8 cellular contexts compared by ENCODE assay signal in the genomic region with DNA sequence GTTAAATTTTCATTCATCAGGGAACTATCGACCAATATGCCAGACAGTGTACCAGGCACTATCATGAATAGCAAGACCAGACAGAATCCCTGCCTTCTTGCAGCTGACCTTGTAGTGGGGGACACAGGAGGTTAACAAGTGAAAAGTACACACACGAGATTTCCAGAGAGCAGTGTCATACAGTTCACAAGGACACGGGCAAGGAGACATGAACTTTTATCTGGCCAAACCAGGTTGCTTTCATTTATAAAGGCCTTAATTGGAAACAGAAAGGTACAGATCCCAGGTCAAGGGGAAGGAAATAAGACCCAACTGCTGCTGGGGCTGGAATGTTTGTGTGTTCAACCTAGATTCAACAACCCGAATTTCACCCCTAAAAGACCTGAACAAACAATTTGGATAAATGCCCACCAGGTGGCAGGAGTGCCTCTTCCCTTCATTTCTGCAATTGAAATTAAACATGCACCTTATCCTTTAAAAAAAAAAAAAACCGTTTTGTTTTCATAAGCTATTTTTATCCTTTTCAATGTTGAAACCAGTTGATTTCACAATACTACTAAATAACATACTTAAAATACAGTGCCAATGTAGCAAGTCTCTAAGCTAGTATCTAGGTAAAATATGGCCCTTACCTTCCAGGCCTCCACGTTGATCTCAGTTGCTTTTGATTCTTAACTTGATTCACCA.
DNase-seq lines count a peak whose midpoint lies in the region; ATAC-seq, FAIRE-seq and TF ChIP-seq lines count a peak whose summit lies in the region.

No MANE protein-coding gene starts in this region.

- ATAC-seq in HG03097 (IDR thresholded peaks at IDR 0.05; ENCODE audit: low FRiP score, unreplicated experiment) (no peak), HG03045 (IDR thresholded peaks at IDR 0.05; ENCODE audit: unreplicated experiment) (no peak)

- TF ChIP-seq CTCF in fibroblast of mammary gland (conservative IDR thresholded peaks at IDR 0.05; ENCODE audit: control insufficient read depth, insufficient read depth, low read depth, low read length) = peak; percentile 49

- DNase-seq in AML-193 (lab: John Stamatoyannopoulos, UW) (peak; percentile 32 to 48), GM19239 (ENCODE audit: insufficient read length, low spot score) (peak; percentile 50), NCI-H510A treated with DMSO at 0.1 percent for 48 hours (lab: John Stamatoyannopoulos, UW) (peak; percentile 28), fibroblast of mammary gland (ENCODE audit: low read depth) (peak; percentile 77), non-pigmented ciliary epithelial cell (ENCODE audit: low read depth) (peak; percentile 28)
- DNase-seq in activated CD8-positive, alpha-beta memory T cell treated with anti-CD3 and anti-CD28 coated beads, Interleukin-2, amount 50 U/mL, for 24 hours (ENCODE audit: extremely low read depth) = peak; percentile 14

- H3K4me3 ChIP-seq in fibroblast of mammary gland (ENCODE audit: control insufficient read depth, low read depth, low read length) = no peak overlapping the region

- peak; percentile 76 for FAIRE-seq in GM19239 (lab: Jason Lieb, UNC)

Comparison
In these comparisons a context has a peak if more than half of its experiments do, and no peak if none do; other contexts are left out.
1. DNase-seq: peak in every context shown above with its lines; median percentile 77 in fibroblast of mammary gland; 50 in GM19239; 40 in AML-193; 28 in NCI-H510A treated with DMSO at 0.1 percent for 48 hours; 28 in non-pigmented ciliary epithelial cell; 14 in activated CD8-positive, alpha-beta memory T cell treated with anti-CD3 and anti-CD28 coated beads, Interleukin-2, amount 50 U/mL, for 24 hours.